Comparison of ENCODE assay signal across 1 cellular context in the genomic region with DNA sequence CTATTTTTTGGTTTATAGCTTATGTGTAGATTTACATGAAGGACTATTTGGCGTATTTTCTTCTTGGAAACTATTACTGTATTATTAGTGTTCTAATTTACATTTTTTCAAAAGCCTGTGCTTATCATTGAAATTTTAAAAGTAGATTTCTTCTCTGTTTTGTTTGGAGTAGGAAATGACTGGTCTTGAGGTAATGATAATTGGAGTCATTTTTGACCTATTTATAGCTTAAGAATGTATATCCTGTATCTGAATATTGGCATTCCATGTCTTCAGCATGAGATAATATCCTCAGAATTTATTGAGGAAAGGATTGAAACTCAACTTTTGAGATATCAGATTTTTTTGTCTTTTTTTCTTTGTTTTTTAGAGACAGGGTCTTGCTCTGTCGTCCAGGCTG.
TF ChIP-seq lines count a peak whose summit lies in the region.

No MANE protein-coding gene starts in this region.

TF ChIP-seq in IMR-90, 13 proteins besides CTCF, POLR2A, EP300 and RAD21:
- TF ChIP-seq RCOR1 (IDR thresholded peaks at IDR 0.05; ENCODE audit: insufficient replicate concordance, low read length) (no peak), MAZ (IDR thresholded peaks at IDR 0.05; ENCODE audit: borderline replicate concordance, low read depth, low read length) (no peak), BHLHE40 (IDR thresholded peaks at IDR 0.05; ENCODE audit: low read depth, low read length) (no peak), FOS (IDR thresholded peaks at IDR 0.05; ENCODE audit: low read depth, low read length) (no peak), MAFK (IDR thresholded peaks at IDR 0.05; ENCODE audit: low read depth, low read length) (no peak), RFX5 (IDR thresholded peaks at IDR 0.05; ENCODE audit: low read depth, low read length) (no peak), SMC3 (IDR thresholded peaks at IDR 0.05; ENCODE audit: low read depth, low read length) (no peak), NFE2L2 (IDR thresholded peaks at IDR 0.05; ENCODE audit: low read depth, low read length) (no peak), CEBPB (IDR thresholded peaks at IDR 0.05; ENCODE audit: low read depth, low read length) (no peak), CHD1 (IDR thresholded peaks at IDR 0.05; ENCODE audit: low read depth, low read length) (no peak), MXI1 (IDR thresholded peaks at IDR 0.05; ENCODE audit: borderline replicate concordance, low read depth, low read length) (no peak)
- TF ChIP-seq, protein P1, sequence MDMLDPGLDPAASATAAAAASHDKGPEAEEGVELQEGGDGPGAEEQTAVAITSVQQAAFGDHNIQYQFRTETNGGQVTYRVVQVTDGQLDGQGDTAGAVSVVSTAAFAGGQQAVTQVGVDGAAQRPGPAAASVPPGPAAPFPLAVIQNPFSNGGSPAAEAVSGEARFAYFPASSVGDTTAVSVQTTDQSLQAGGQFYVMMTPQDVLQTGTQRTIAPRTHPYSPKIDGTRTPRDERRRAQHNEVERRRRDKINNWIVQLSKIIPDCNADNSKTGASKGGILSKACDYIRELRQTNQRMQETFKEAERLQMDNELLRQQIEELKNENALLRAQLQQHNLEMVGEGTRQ (IDR thresholded peaks at IDR 0.05; ENCODE audit: low read depth, low read length) = no peak
- TF ChIP-seq, protein P2, sequence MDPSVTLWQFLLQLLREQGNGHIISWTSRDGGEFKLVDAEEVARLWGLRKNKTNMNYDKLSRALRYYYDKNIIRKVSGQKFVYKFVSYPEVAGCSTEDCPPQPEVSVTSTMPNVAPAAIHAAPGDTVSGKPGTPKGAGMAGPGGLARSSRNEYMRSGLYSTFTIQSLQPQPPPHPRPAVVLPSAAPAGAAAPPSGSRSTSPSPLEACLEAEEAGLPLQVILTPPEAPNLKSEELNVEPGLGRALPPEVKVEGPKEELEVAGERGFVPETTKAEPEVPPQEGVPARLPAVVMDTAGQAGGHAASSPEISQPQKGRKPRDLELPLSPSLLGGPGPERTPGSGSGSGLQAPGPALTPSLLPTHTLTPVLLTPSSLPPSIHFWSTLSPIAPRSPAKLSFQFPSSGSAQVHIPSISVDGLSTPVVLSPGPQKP (IDR thresholded peaks at IDR 0.05; ENCODE audit: borderline replicate concordance, low read depth, low read length) = no peak
TF ChIP-seq in IMR-90: peak in this region for 0.
